Comparison of ENCODE assay signal across 1 cellular context in the genomic region with DNA sequence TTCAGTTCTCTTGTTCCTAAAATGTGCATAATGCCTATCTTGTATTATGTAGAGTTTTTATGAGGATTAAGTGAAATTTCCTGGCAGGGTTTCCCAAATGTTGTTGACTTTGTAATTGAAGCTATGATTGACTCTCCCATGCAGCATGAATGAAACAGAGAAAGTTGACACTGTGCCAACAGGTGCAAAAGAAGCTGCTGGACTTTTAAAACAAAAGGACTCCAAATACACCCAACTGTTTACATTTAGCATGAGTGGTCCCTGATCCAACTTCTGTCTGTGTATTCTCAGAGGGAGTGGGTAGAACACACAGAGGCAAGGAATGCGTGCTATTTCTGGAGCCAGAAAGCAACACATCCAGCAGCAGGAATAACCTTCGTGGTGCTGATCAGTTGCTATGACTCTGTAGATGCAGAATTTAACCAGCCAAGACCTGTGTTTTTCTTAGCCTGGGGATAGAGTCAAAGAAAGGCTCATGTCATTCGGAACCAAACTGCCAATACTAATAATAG.
TF ChIP-seq lines count a peak whose summit lies in the region.

No MANE protein-coding gene starts in this region.

TF ChIP-seq in HepG2, 621 proteins besides CTCF, POLR2A, EP300 and RAD21 (continued from another document):
- TF ChIP-seq, protein P1, sequence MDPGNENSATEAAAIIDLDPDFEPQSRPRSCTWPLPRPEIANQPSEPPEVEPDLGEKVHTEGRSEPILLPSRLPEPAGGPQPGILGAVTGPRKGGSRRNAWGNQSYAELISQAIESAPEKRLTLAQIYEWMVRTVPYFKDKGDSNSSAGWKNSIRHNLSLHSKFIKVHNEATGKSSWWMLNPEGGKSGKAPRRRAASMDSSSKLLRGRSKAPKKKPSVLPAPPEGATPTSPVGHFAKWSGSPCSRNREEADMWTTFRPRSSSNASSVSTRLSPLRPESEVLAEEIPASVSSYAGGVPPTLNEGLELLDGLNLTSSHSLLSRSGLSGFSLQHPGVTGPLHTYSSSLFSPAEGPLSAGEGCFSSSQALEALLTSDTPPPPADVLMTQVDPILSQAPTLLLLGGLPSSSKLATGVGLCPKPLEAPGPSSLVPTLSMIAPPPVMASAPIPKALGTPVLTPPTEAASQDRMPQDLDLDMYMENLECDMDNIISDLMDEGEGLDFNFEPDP (CRISPR knock-in tag; conservative IDR thresholded peaks at IDR 0.05) = no peak
- TF ChIP-seq ZNF468 (CRISPR knock-in tag; IDR thresholded peaks at IDR 0.05) (no peak), ZNF749 (CRISPR knock-in tag; IDR thresholded peaks at IDR 0.05; ENCODE audit: borderline replicate concordance) (no peak), ZNF720 (CRISPR knock-in tag; IDR thresholded peaks at IDR 0.05) (no peak), ZNF598 (CRISPR knock-in tag; IDR thresholded peaks at IDR 0.05; ENCODE audit: borderline replicate concordance) (no peak), SIX1 (CRISPR knock-in tag; IDR thresholded peaks at IDR 0.05; ENCODE audit: borderline replicate concordance) (peak; percentile 32; the same call in 1 of the 2 replicates), MTA1 (CRISPR knock-in tag; IDR thresholded peaks at IDR 0.05; ENCODE audit: borderline replicate concordance) (no peak), HMGA1 (CRISPR knock-in tag; conservative IDR thresholded peaks at IDR 0.05) (no peak), NR2C2 (CRISPR knock-in tag; IDR thresholded peaks at IDR 0.05; ENCODE audit: borderline replicate concordance) (no peak), ZNF232 (CRISPR knock-in tag; IDR thresholded peaks at IDR 0.05; ENCODE audit: borderline replicate concordance) (no peak), SIN3B (IDR thresholded peaks at IDR 0.05; ENCODE audit: low read length) (no peak), ZNF660 (CRISPR knock-in tag; IDR thresholded peaks at IDR 0.05; ENCODE audit: borderline replicate concordance, low read depth) (no peak), ZNF501 (CRISPR knock-in tag; IDR thresholded peaks at IDR 0.05) (no peak), MBNL3 (CRISPR knock-in tag; conservative IDR thresholded peaks at IDR 0.05) (no peak), SP2 (CRISPR knock-in tag; IDR thresholded peaks at IDR 0.05) (no peak), SOX13 (IDR thresholded peaks at IDR 0.05) (no peak), SOX13 (CRISPR knock-in tag; conservative IDR thresholded peaks at IDR 0.05 in 1 of 2, IDR thresholded peaks at IDR 0.05 in 1 of 2) (peak in 1 of 2 experiments; percentile 54; a peak in 1 of 4 replicates), TEAD3 (CRISPR knock-in tag; optimal IDR thresholded peaks at IDR 0.05; ENCODE audit: borderline replicate concordance) (peak; percentile 65)
- TF ChIP-seq, protein P2, sequence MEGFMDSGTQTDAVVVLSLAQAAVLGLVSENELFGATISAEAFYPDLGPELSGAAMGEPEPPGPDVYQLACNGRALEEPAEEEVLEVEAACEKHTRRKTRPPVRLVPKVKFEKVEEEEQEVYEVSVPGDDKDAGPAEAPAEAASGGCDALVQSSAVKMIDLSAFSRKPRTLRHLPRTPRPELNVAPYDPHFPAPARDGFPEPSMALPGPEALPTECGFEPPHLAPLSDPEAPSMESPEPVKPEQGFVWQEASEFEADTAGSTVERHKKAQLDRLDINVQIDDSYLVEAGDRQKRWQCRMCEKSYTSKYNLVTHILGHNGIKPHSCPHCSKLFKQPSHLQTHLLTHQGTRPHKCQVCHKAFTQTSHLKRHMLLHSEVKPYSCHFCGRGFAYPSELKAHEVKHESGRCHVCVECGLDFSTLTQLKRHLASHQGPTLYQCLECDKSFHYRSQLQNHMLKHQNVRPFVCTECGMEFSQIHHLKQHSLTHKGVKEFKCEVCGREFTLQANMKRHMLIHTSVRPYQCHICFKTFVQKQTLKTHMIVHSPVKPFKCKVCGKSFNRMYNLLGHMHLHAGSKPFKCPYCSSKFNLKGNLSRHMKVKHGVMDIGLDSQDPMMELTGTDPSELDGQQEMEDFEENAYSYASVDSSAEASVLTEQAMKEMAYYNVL (CRISPR knock-in tag; IDR thresholded peaks at IDR 0.05; ENCODE audit: borderline replicate concordance) = no peak
- TF ChIP-seq, protein P3, sequence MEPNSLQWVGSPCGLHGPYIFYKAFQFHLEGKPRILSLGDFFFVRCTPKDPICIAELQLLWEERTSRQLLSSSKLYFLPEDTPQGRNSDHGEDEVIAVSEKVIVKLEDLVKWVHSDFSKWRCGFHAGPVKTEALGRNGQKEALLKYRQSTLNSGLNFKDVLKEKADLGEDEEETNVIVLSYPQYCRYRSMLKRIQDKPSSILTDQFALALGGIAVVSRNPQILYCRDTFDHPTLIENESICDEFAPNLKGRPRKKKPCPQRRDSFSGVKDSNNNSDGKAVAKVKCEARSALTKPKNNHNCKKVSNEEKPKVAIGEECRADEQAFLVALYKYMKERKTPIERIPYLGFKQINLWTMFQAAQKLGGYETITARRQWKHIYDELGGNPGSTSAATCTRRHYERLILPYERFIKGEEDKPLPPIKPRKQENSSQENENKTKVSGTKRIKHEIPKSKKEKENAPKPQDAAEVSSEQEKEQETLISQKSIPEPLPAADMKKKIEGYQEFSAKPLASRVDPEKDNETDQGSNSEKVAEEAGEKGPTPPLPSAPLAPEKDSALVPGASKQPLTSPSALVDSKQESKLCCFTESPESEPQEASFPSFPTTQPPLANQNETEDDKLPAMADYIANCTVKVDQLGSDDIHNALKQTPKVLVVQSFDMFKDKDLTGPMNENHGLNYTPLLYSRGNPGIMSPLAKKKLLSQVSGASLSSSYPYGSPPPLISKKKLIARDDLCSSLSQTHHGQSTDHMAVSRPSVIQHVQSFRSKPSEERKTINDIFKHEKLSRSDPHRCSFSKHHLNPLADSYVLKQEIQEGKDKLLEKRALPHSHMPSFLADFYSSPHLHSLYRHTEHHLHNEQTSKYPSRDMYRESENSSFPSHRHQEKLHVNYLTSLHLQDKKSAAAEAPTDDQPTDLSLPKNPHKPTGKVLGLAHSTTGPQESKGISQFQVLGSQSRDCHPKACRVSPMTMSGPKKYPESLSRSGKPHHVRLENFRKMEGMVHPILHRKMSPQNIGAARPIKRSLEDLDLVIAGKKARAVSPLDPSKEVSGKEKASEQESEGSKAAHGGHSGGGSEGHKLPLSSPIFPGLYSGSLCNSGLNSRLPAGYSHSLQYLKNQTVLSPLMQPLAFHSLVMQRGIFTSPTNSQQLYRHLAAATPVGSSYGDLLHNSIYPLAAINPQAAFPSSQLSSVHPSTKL (CRISPR knock-in tag; IDR thresholded peaks at IDR 0.05) = 0 out of 2 replicates have a peak, but pooled peaks have one; percentile 12
- TF ChIP-seq, protein P4, sequence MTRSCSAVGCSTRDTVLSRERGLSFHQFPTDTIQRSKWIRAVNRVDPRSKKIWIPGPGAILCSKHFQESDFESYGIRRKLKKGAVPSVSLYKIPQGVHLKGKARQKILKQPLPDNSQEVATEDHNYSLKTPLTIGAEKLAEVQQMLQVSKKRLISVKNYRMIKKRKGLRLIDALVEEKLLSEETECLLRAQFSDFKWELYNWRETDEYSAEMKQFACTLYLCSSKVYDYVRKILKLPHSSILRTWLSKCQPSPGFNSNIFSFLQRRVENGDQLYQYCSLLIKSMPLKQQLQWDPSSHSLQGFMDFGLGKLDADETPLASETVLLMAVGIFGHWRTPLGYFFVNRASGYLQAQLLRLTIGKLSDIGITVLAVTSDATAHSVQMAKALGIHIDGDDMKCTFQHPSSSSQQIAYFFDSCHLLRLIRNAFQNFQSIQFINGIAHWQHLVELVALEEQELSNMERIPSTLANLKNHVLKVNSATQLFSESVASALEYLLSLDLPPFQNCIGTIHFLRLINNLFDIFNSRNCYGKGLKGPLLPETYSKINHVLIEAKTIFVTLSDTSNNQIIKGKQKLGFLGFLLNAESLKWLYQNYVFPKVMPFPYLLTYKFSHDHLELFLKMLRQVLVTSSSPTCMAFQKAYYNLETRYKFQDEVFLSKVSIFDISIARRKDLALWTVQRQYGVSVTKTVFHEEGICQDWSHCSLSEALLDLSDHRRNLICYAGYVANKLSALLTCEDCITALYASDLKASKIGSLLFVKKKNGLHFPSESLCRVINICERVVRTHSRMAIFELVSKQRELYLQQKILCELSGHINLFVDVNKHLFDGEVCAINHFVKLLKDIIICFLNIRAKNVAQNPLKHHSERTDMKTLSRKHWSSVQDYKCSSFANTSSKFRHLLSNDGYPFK (CRISPR knock-in tag; IDR thresholded peaks at IDR 0.05; ENCODE audit: borderline replicate concordance) = no peak
- TF ChIP-seq, protein P5, sequence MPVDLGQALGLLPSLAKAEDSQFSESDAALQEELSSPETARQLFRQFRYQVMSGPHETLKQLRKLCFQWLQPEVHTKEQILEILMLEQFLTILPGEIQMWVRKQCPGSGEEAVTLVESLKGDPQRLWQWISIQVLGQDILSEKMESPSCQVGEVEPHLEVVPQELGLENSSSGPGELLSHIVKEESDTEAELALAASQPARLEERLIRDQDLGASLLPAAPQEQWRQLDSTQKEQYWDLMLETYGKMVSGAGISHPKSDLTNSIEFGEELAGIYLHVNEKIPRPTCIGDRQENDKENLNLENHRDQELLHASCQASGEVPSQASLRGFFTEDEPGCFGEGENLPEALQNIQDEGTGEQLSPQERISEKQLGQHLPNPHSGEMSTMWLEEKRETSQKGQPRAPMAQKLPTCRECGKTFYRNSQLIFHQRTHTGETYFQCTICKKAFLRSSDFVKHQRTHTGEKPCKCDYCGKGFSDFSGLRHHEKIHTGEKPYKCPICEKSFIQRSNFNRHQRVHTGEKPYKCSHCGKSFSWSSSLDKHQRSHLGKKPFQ (CRISPR knock-in tag; IDR thresholded peaks at IDR 0.05; ENCODE audit: insufficient replicate concordance) = no peak
